In genomic region chr13:74669149-74669548, GRCh38 we compare ENCODE assay signal across 1 cellular context.
TF ChIP-seq lines count a peak whose summit lies in the region.

No MANE protein-coding gene starts in this region.

TF ChIP-seq in WTC11, 78 proteins besides CTCF, POLR2A, EP300 and RAD21 (continued from another document):
- no peak for TF ChIP-seq USF1 (CRISPR knock-in tag; IDR thresholded peaks at IDR 0.05)
- TF ChIP-seq FOXP1 (CRISPR knock-in tag; IDR thresholded peaks at IDR 0.05; ENCODE audit: borderline replicate concordance): no peak
- TF ChIP-seq ESRRA (CRISPR knock-in tag; IDR thresholded peaks at IDR 0.05; ENCODE audit: borderline replicate concordance): no peak
- TF ChIP-seq ZNF416 (CRISPR knock-in tag; IDR thresholded peaks at IDR 0.05): no peak
- TF ChIP-seq NR1H2 (CRISPR knock-in tag; IDR thresholded peaks at IDR 0.05): no peak
- TF ChIP-seq E2F4 (CRISPR knock-in tag; IDR thresholded peaks at IDR 0.05; ENCODE audit: borderline replicate concordance, low read depth): no peak
